ENCODE assay signal across 6 cellular contexts in genomic region chrX:17278961-17279360, GRCh38.
"Had no signal": no experiment of that assay in that cellular context is flagged by ENCODE, and none has a peak within 500 bp of the region (broad histone marks: within the 10 kb centered on the region; RNA-seq: fewer than 3 reads in every experiment).

No MANE protein-coding gene starts in this region.

- H3K27ac ChIP-seq: HL-60 had no signal

- H3K4me3 ChIP-seq: K562 had no signal

- FAIRE-seq: HepG2, HTR-8/SVneo, K562 had no signal

- DNase-seq: IMR-90, KBM-7 had no signal

- ATAC-seq: HepG2, K562 had no signal
